ENCODE assay signal across 27 cellular contexts in genomic region chr16:62876133-62876532, GRCh38.
"Had no signal": no experiment of that assay in that cellular context is flagged by ENCODE, and none has a peak within 500 bp of the region (broad histone marks: within the 10 kb centered on the region; RNA-seq: fewer than 3 reads in every experiment).

No MANE protein-coding gene starts in this region.

- H3K4me3 Mint-ChIP-seq: activated CD4-positive, alpha-beta memory T cell treated with anti-CD3 and anti-CD28 coated beads for 36 hours; activated CD4-positive, alpha-beta T cell treated with anti-CD3 and anti-CD28 coated beads for 36 hours; activated CD4-positive, alpha-beta T cell treated with anti-CD3 and anti-CD28 coated beads, Interleukin-2, amount 10 ng/mL, durations not matched to agents 24 days and 14 days; activated CD8-positive, alpha-beta memory T cell treated with anti-CD3 and anti-CD28 coated beads, Interleukin-2, amount 10 ng/mL, durations not matched to agents 7 days and 5 days; activated CD8-positive, alpha-beta T cell treated with anti-CD3 and anti-CD28 coated beads, Interleukin-2, amount 10 ng/mL, durations not matched to agents 7 days and 5 days; activated naive CD4-positive, alpha-beta T cell treated with anti-CD3 and anti-CD28 coated beads, Interleukin-2, amount 10 ng/mL, durations not matched to agents 7 days and 5 days; activated naive CD8-positive, alpha-beta T cell treated with anti-CD3 and anti-CD28 coated beads, Interleukin-2, amount 10 ng/mL, durations not matched to agents 7 days and 5 days; activated T-helper 1 cell treated with anti-CD3 and anti-CD28 coated beads, Interleukin-12 subunit alpha, Interleukin-12 subunit beta, Interleukin-2, Interleukin-4 antibody, amounts not matched to agents 30 ng/mL and 10 ng/mL and 1 ng/mL, durations not matched to agents 14 hours and 24 hours and 36 hours; brain had no signal

- H3K27ac ChIP-seq: ascending aorta, breast epithelium, cardiac muscle cell, colonic mucosa had no signal

- H3K27me3 ChIP-seq: ascending aorta, breast epithelium, cardiac muscle cell, colonic mucosa had no signal

- H3K4me1 ChIP-seq: ascending aorta, breast epithelium, colonic mucosa had no signal

- H3K4me3 ChIP-seq: ascending aorta, breast epithelium, cardiac muscle cell, colonic mucosa had no signal

- H3K27ac Mint-ChIP-seq: activated CD4-positive, alpha-beta memory T cell treated with anti-CD3 and anti-CD28 coated beads for 36 hours; activated CD4-positive, alpha-beta T cell treated with anti-CD3 and anti-CD28 coated beads for 36 hours; activated CD4-positive, alpha-beta T cell treated with anti-CD3 and anti-CD28 coated beads, Interleukin-2, amount 10 ng/mL, durations not matched to agents 24 days and 14 days; activated CD8-positive, alpha-beta memory T cell treated with anti-CD3 and anti-CD28 coated beads, Interleukin-2, amount 10 ng/mL, durations not matched to agents 7 days and 5 days; activated CD8-positive, alpha-beta T cell treated with anti-CD3 and anti-CD28 coated beads, Interleukin-2, amount 10 ng/mL, durations not matched to agents 7 days and 5 days; activated naive CD4-positive, alpha-beta T cell treated with anti-CD3 and anti-CD28 coated beads, Interleukin-2, amount 10 ng/mL, durations not matched to agents 7 days and 5 days; activated naive CD4-positive, alpha-beta T cell treated with anti-CD3 and anti-CD28 coated beads, Interleukin-2, amount 50 U/mL, for 72 hours; activated naive CD8-positive, alpha-beta T cell treated with anti-CD3 and anti-CD28 coated beads, Interleukin-2, amount 10 ng/mL, durations not matched to agents 7 days and 5 days; activated T-helper 1 cell treated with anti-CD3 and anti-CD28 coated beads, Interleukin-12 subunit alpha, Interleukin-12 subunit beta, Interleukin-2, Interleukin-4 antibody, amounts not matched to agents 30 ng/mL and 10 ng/mL and 1 ng/mL, durations not matched to agents 14 hours and 24 hours and 36 hours; activated T-helper 2 cell treated with anti-CD3 and anti-CD28 coated beads, Interferon-gamma antibody, Interleukin-2, Interleukin-4, amounts not matched to agents 10 μg/mL and 5 μg/mL and 100 μg/mL, durations not matched to agents 14 hours and 24 hours and 36 hours; brain had no signal

- H3K36me3 Mint-ChIP-seq: activated CD4-positive, alpha-beta memory T cell treated with anti-CD3 and anti-CD28 coated beads for 36 hours; activated CD8-positive, alpha-beta memory T cell treated with anti-CD3 and anti-CD28 coated beads, Interleukin-2, amount 10 ng/mL, durations not matched to agents 7 days and 5 days; activated naive CD4-positive, alpha-beta T cell treated with anti-CD3 and anti-CD28 coated beads, Interleukin-2, amount 10 ng/mL, durations not matched to agents 7 days and 5 days; activated naive CD8-positive, alpha-beta T cell treated with anti-CD3 and anti-CD28 coated beads, Interleukin-2, amount 10 ng/mL, durations not matched to agents 7 days and 5 days; brain had no signal

- ATAC-seq: activated CD4-positive, alpha-beta T cell treated with anti-CD3 and anti-CD28 coated beads for 36 hours; activated CD8-positive, alpha-beta memory T cell treated with anti-CD3 and anti-CD28 coated beads, Interleukin-2, amount 10 ng/mL, durations not matched to agents 7 days and 5 days; activated CD8-positive, alpha-beta T cell treated with anti-CD3 and anti-CD28 coated beads, Interleukin-2, amount 10 ng/mL, durations not matched to agents 7 days and 5 days; activated naive CD4-positive, alpha-beta T cell treated with anti-CD3 and anti-CD28 coated beads, Interleukin-2, amount 50 U/mL, for 72 hours; esophagus mucosa had no signal

- H3K4me1 Mint-ChIP-seq: activated CD4-positive, alpha-beta T cell treated with anti-CD3 and anti-CD28 coated beads for 36 hours; activated CD4-positive, alpha-beta T cell treated with anti-CD3 and anti-CD28 coated beads, Interleukin-2, amount 10 ng/mL, durations not matched to agents 24 days and 14 days; activated CD8-positive, alpha-beta memory T cell treated with anti-CD3 and anti-CD28 coated beads, Interleukin-2, amount 10 ng/mL, durations not matched to agents 7 days and 5 days; activated naive CD4-positive, alpha-beta T cell treated with anti-CD3 and anti-CD28 coated beads, Interleukin-2, amount 10 ng/mL, durations not matched to agents 7 days and 5 days; activated naive CD8-positive, alpha-beta T cell treated with anti-CD3 and anti-CD28 coated beads, Interleukin-2, amount 10 ng/mL, durations not matched to agents 7 days and 5 days; brain had no signal

- H3K9me3 Mint-ChIP-seq: brain had no signal

- H3K36me3 ChIP-seq: ascending aorta, breast epithelium, cardiac muscle cell, colonic mucosa had no signal

- DNase-seq: activated CD4-positive, alpha-beta memory T cell treated with anti-CD3 and anti-CD28 coated beads for 36 hours; activated CD4-positive, alpha-beta T cell treated with anti-CD3 and anti-CD28 coated beads for 36 hours; activated CD4-positive, alpha-beta T cell treated with anti-CD3 and anti-CD28 coated beads, Interleukin-2, amount 10 ng/mL, durations not matched to agents 24 days and 14 days; activated CD4-positive, CD25-positive, alpha-beta regulatory T cell; activated CD4-positive, CD25-positive, alpha-beta regulatory T cell treated with anti-CD3 and anti-CD28 coated beads, Interleukin-2, amount 50 U/mL, for 72 hours; activated CD8-positive, alpha-beta memory T cell treated with anti-CD3 and anti-CD28 coated beads, Interleukin-2, amount 10 ng/mL, durations not matched to agents 7 days and 5 days; activated CD8-positive, alpha-beta memory T cell treated with anti-CD3 and anti-CD28 coated beads, Interleukin-2, amount 50 U/mL, for 4 hours; activated CD8-positive, alpha-beta T cell treated with anti-CD3 and anti-CD28 coated beads, Interleukin-2, amount 10 ng/mL, durations not matched to agents 7 days and 5 days; activated effector memory CD4-positive, alpha-beta T cell treated with anti-CD3 and anti-CD28 coated beads, Interleukin-2, amount 50 U/mL, for 16 hours; activated naive CD4-positive, alpha-beta T cell treated with anti-CD3 and anti-CD28 coated beads, Interleukin-2, amount 10 ng/mL, durations not matched to agents 7 days and 5 days; activated naive CD8-positive, alpha-beta T cell treated with anti-CD3 and anti-CD28 coated beads, Interleukin-2, amount 10 ng/mL, durations not matched to agents 7 days and 5 days; activated T-cell treated with anti-CD3 and anti-CD28 coated beads, Interleukin-2, amount 50 U/mL, for 1 hour; activated T-cell treated with anti-CD3 and anti-CD28 coated beads, Interleukin-2, amount 50 U/mL, for 48 hours; central memory CD4-positive, alpha-beta T cell; cerebellar nuclear complex; colonic mucosa; effector CD8-positive, alpha-beta T cell; foreskin fibroblast; T-helper 2 cell had no signal

- H3K27me3 Mint-ChIP-seq: activated CD4-positive, alpha-beta memory T cell treated with anti-CD3 and anti-CD28 coated beads for 36 hours; activated CD4-positive, alpha-beta T cell treated with anti-CD3 and anti-CD28 coated beads for 36 hours; activated CD4-positive, alpha-beta T cell treated with anti-CD3 and anti-CD28 coated beads, Interleukin-2, amount 10 ng/mL, durations not matched to agents 24 days and 14 days; activated CD8-positive, alpha-beta memory T cell treated with anti-CD3 and anti-CD28 coated beads, Interleukin-2, amount 10 ng/mL, durations not matched to agents 7 days and 5 days; activated naive CD4-positive, alpha-beta T cell treated with anti-CD3 and anti-CD28 coated beads, Interleukin-2, amount 10 ng/mL, durations not matched to agents 7 days and 5 days; activated naive CD8-positive, alpha-beta T cell treated with anti-CD3 and anti-CD28 coated beads, Interleukin-2, amount 10 ng/mL, durations not matched to agents 7 days and 5 days; brain had no signal

- H3K9me3 ChIP-seq: ascending aorta, breast epithelium, colonic mucosa had no signal
